In genomic region chr18:50281295-50281971, GRCh38 we compare ENCODE assay signal across 1 cellular context.
TF ChIP-seq lines count a peak whose summit lies in the region.

TSS of gene MBD1 (minus strand) at chr18:50281523. CDS start at chr18:50279992, 1,531 bp downstream.

TF ChIP-seq in HepG2, 621 proteins besides CTCF, POLR2A, EP300 and RAD21 (continued from another document and continues in another):
- TF ChIP-seq, protein P1, sequence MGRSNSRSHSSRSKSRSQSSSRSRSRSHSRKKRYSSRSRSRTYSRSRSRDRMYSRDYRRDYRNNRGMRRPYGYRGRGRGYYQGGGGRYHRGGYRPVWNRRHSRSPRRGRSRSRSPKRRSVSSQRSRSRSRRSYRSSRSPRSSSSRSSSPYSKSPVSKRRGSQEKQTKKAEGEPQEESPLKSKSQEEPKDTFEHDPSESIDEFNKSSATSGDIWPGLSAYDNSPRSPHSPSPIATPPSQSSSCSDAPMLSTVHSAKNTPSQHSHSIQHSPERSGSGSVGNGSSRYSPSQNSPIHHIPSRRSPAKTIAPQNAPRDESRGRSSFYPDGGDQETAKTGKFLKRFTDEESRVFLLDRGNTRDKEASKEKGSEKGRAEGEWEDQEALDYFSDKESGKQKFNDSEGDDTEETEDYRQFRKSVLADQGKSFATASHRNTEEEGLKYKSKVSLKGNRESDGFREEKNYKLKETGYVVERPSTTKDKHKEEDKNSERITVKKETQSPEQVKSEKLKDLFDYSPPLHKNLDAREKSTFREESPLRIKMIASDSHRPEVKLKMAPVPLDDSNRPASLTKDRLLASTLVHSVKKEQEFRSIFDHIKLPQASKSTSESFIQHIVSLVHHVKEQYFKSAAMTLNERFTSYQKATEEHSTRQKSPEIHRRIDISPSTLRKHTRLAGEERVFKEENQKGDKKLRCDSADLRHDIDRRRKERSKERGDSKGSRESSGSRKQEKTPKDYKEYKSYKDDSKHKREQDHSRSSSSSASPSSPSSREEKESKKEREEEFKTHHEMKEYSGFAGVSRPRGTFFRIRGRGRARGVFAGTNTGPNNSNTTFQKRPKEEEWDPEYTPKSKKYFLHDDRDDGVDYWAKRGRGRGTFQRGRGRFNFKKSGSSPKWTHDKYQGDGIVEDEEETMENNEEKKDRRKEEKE (IDR thresholded peaks at IDR 0.05): no peak
- TF ChIP-seq ZNF143 (CRISPR knock-in tag; IDR thresholded peaks at IDR 0.05) (no peak), PTBP1 (IDR thresholded peaks at IDR 0.05; ENCODE audit: low read depth, low read length, poor library complexity, severe bottlenecking) (no peak), ZNF816 (CRISPR knock-in tag; IDR thresholded peaks at IDR 0.05; ENCODE audit: borderline replicate concordance) (no peak), TSC22D2 (CRISPR knock-in tag; IDR thresholded peaks at IDR 0.05; ENCODE audit: borderline replicate concordance) (peak; percentile 54; the same call in 1 of the 2 replicates), KAT7 (CRISPR knock-in tag; IDR thresholded peaks at IDR 0.05; ENCODE audit: borderline replicate concordance) (peak; percentile 92), TRIM22 (IDR thresholded peaks at IDR 0.05) (no peak), YY1 (IDR thresholded peaks at IDR 0.05; ENCODE audit: insufficient read depth, insufficient replicate concordance, low read depth, low read length) (peak; percentile 87), RARA (CRISPR knock-in tag; IDR thresholded peaks at IDR 0.05) (0 out of 2 replicates have a peak, but pooled peaks have one; percentile 18), TERF1 (CRISPR knock-in tag; IDR thresholded peaks at IDR 0.05) (peak; percentile 76; the same call in 1 of the 2 replicates), HDAC2 (CRISPR knock-in tag; IDR thresholded peaks at IDR 0.05) (peak; percentile 44), PAF1 (CRISPR knock-in tag; IDR thresholded peaks at IDR 0.05) (no peak), NFE2L1 (CRISPR knock-in tag; IDR thresholded peaks at IDR 0.05; ENCODE audit: borderline replicate concordance) (no peak), ZFP36L1 (CRISPR knock-in tag; IDR thresholded peaks at IDR 0.05) (peak; percentile 89), ZNF777 (CRISPR knock-in tag; IDR thresholded peaks at IDR 0.05) (peak; percentile 41), POLR2AphosphoS5 (IDR thresholded peaks at IDR 0.05; ENCODE audit: low read depth, low read length) (peak; percentile 87), ARNTL (CRISPR knock-in tag; IDR thresholded peaks at IDR 0.05) (0 out of 2 replicates have a peak, but pooled peaks have one; percentile 20), ZNF850 (CRISPR knock-in tag; conservative IDR thresholded peaks at IDR 0.05) (0 out of 2 replicates have a peak, but pooled peaks have one; percentile 45), SMARCE1 (IDR thresholded peaks at IDR 0.05; ENCODE audit: borderline replicate concordance) (no peak), WIZ (CRISPR knock-in tag; IDR thresholded peaks at IDR 0.05) (no peak), ZBTB49 (CRISPR knock-in tag; IDR thresholded peaks at IDR 0.05; ENCODE audit: borderline replicate concordance) (peak; percentile 64; the same call in 1 of the 2 replicates), ZNF33B (CRISPR knock-in tag; IDR thresholded peaks at IDR 0.05) (0 out of 2 replicates have a peak, but pooled peaks have one; percentile 55), TP53 (CRISPR knock-in tag; conservative IDR thresholded peaks at IDR 0.05) (0 out of 2 replicates have a peak, but pooled peaks have one; percentile 65), ZNF776 (CRISPR knock-in tag; IDR thresholded peaks at IDR 0.05) (peak; percentile 70; the same call in 1 of the 2 replicates), ZSCAN29 (CRISPR knock-in tag; conservative IDR thresholded peaks at IDR 0.05) (peak; percentile 63; the same call in 1 of the 2 replicates), ZNF253 (CRISPR knock-in tag; IDR thresholded peaks at IDR 0.05; ENCODE audit: borderline replicate concordance) (peak; percentile 82; the same call in 1 of the 2 replicates), ZNF350 (CRISPR knock-in tag; IDR thresholded peaks at IDR 0.05; ENCODE audit: borderline replicate concordance, low read depth) (peak; percentile 57; the same call in 1 of the 2 replicates), SKI (IDR thresholded peaks at IDR 0.05; ENCODE audit: partially characterized antibody) (no peak), E2F2 (CRISPR knock-in tag; IDR thresholded peaks at IDR 0.05; ENCODE audit: borderline replicate concordance) (0 out of 2 replicates have a peak, but pooled peaks have one; percentile 60), SP5 (CRISPR knock-in tag; IDR thresholded peaks at IDR 0.05; ENCODE audit: borderline replicate concordance, low read depth) (peak; percentile 50; the same call in 1 of the 2 replicates), ZNF343 (CRISPR knock-in tag; IDR thresholded peaks at IDR 0.05) (peak; percentile 55; the same call in 1 of the 2 replicates)
- TF ChIP-seq, protein P2, sequence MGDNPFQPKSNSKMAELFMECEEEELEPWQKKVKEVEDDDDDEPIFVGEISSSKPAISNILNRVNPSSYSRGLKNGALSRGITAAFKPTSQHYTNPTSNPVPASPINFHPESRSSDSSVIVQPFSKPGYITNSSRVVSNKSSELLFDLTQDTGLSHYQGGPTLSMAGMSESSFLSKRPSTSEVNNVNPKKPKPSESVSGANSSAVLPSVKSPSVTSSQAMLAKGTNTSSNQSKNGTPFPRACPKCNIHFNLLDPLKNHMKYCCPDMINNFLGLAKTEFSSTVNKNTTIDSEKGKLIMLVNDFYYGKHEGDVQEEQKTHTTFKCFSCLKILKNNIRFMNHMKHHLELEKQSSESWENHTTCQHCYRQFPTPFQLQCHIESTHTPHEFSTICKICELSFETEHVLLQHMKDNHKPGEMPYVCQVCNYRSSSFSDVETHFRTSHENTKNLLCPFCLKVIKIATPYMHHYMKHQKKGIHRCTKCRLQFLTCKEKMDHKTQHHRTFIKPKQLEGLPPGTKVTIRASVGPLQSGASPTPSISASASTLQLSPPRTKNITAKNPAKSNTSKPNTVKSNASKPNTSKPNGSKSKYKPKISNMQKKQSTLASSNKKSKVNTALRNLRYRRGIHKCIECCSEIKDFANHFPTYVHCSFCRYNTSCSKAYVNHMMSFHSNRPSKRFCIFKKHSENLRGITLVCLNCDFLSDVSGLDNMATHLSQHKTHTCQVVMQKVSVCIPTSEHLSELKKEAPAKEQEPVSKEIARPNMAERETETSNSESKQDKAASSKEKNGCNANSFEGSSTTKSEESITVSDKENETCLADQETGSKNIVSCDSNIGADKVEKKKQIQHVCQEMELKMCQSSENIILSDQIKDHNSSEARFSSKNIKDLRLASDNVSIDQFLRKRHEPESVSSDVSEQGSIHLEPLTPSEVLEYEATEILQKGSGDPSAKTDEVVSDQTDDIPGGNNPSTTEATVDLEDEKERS (CRISPR knock-in tag; IDR thresholded peaks at IDR 0.05): no peak
- TF ChIP-seq, protein P3, sequence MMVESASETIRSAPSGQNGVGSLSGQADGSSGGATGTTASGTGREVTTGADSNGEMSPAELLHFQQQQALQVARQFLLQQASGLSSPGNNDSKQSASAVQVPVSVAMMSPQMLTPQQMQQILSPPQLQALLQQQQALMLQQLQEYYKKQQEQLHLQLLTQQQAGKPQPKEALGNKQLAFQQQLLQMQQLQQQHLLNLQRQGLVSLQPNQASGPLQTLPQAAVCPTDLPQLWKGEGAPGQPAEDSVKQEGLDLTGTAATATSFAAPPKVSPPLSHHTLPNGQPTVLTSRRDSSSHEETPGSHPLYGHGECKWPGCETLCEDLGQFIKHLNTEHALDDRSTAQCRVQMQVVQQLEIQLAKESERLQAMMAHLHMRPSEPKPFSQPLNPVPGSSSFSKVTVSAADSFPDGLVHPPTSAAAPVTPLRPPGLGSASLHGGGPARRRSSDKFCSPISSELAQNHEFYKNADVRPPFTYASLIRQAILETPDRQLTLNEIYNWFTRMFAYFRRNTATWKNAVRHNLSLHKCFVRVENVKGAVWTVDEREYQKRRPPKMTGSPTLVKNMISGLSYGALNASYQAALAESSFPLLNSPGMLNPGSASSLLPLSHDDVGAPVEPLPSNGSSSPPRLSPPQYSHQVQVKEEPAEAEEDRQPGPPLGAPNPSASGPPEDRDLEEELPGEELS (CRISPR knock-in tag; IDR thresholded peaks at IDR 0.05): peak; percentile 49; the same call in 1 of the 2 replicates
- TF ChIP-seq, protein P4, sequence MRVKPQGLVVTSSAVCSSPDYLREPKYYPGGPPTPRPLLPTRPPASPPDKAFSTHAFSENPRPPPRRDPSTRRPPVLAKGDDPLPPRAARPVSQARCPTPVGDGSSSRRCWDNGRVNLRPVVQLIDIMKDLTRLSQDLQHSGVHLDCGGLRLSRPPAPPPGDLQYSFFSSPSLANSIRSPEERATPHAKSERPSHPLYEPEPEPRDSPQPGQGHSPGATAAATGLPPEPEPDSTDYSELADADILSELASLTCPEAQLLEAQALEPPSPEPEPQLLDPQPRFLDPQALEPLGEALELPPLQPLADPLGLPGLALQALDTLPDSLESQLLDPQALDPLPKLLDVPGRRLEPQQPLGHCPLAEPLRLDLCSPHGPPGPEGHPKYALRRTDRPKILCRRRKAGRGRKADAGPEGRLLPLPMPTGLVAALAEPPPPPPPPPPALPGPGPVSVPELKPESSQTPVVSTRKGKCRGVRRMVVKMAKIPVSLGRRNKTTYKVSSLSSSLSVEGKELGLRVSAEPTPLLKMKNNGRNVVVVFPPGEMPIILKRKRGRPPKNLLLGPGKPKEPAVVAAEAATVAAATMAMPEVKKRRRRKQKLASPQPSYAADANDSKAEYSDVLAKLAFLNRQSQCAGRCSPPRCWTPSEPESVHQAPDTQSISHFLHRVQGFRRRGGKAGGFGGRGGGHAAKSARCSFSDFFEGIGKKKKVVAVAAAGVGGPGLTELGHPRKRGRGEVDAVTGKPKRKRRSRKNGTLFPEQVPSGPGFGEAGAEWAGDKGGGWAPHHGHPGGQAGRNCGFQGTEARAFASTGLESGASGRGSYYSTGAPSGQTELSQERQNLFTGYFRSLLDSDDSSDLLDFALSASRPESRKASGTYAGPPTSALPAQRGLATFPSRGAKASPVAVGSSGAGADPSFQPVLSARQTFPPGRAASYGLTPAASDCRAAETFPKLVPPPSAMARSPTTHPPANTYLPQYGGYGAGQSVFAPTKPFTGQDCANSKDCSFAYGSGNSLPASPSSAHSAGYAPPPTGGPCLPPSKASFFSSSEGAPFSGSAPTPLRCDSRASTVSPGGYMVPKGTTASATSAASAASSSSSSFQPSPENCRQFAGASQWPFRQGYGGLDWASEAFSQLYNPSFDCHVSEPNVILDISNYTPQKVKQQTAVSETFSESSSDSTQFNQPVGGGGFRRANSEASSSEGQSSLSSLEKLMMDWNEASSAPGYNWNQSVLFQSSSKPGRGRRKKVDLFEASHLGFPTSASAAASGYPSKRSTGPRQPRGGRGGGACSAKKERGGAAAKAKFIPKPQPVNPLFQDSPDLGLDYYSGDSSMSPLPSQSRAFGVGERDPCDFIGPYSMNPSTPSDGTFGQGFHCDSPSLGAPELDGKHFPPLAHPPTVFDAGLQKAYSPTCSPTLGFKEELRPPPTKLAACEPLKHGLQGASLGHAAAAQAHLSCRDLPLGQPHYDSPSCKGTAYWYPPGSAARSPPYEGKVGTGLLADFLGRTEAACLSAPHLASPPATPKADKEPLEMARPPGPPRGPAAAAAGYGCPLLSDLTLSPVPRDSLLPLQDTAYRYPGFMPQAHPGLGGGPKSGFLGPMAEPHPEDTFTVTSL (CRISPR knock-in tag; IDR thresholded peaks at IDR 0.05; ENCODE audit: borderline replicate concordance): 0 out of 2 replicates have a peak, but pooled peaks have one; percentile 33
- TF ChIP-seq, protein P5, sequence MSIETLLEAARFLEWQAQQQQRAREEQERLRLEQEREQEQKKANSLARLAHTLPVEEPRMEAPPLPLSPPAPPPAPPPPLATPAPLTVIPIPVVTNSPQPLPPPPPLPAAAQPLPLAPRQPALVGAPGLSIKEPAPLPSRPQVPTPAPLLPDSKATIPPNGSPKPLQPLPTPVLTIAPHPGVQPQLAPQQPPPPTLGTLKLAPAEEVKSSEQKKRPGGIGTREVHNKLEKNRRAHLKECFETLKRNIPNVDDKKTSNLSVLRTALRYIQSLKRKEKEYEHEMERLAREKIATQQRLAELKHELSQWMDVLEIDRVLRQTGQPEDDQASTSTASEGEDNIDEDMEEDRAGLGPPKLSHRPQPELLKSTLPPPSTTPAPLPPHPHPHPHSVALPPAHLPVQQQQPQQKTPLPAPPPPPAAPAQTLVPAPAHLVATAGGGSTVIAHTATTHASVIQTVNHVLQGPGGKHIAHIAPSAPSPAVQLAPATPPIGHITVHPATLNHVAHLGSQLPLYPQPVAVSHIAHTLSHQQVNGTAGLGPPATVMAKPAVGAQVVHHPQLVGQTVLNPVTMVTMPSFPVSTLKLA (IDR thresholded peaks at IDR 0.05): peak; percentile 49
